8 cellular contexts compared by ENCODE assay signal in the genomic region with DNA sequence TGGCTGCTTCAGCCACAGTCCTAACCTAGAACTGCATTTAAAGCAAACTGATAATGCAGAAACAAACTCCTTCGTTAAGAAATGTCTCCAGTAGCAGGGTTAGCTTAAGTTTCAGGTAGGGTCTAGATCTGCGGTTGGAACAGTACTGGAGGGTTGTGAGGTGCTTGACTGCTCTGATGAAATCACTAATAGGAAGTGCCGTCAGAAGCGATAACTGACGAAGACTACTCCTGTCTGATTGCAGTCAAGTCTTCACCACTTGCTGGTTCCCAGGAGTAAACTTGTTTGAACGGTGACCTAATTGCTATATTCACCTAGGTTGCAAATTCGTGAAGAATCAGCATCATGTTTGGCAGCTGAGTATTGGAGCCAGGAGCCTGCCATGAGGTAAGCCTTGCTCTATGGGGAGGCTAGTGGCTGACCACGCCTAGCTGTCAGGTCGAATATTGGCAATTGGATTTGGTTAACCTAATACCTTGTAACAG. TPM values are rescaled to one million over a fixed set of nuclear protein-coding genes. Genes with fewer than 3 reads are reported as not detected.
DNase-seq lines count a peak whose midpoint lies in the region; ATAC-seq and TF ChIP-seq lines count a peak whose summit lies in the region.

No MANE protein-coding gene starts in this region.

- POLR2A ChIA-PET in Panc1 (lab: Charles Lee), result no interaction called here

- no peak for ATAC-seq in Panc1
- ATAC-seq in natural killer cell treated with Interleukin-12 subunit alpha and Interleukin-12 subunit beta and Interleukin-15 and Interleukin-18, amount 100 ng/mL, for 72 hours, result peak in 1 of 2 donors; percentile 10
- no peak for ATAC-seq in GM19328 (IDR thresholded peaks at IDR 0.05; ENCODE audit: unreplicated experiment)
- no peak for ATAC-seq in HG02970 (IDR thresholded peaks at IDR 0.05; ENCODE audit: low FRiP score, unreplicated experiment)

- peaks cover 44% of the 10 kb centered on the region for H3K79me2 ChIP-seq in GM23248 (ENCODE audit: insufficient read depth)

- WGBS in GM23248 (ENCODE audit: low coverage in 1 of 2, low lambda C conversion rate in 2 of 2, missing lambda C conversion rate in 2 of 2), 2 experiments, result 8 to 11% methylated on average over 9 of the region's 9 CpGs

- peak overlapping the region; percentile 96 for H3K4me2 ChIP-seq in GM23248 (ENCODE audit: unreplicated experiment)

- H3K9me3 ChIP-seq in GM23248 (ENCODE audit: low read depth) (no peaks in the 10 kb centered on the region), Panc1 (ENCODE audit: control insufficient read depth, insufficient read depth, low read depth, low read length) (no peaks in the 10 kb centered on the region), duodenal mucosa (ENCODE audit: control insufficient read depth in 1 of 2, low read length in 2 of 2) (no peaks in the 10 kb centered on the region)

- DNase-seq in GM23248, result peak; percentile 37
- no peak for DNase-seq in Panc1 (ENCODE audit: low read depth, low spot score)
- no peak for DNase-seq in natural killer cell treated with Interleukin-12 subunit alpha and Interleukin-12 subunit beta and Interleukin-15 and Interleukin-18, amount 100 ng/mL, for 72 hours (ENCODE audit: low spot score)
- DNase-seq in HPDE6-E6E7 (ENCODE audit: extremely low spot score), result no peak
- no peak for DNase-seq in NCI-H2029 (lab: John Stamatoyannopoulos, UW)

- peak overlapping the region; percentile 95 to 97 for H3K27ac Mint-ChIP-seq in natural killer cell treated with Interleukin-12 subunit alpha and Interleukin-12 subunit beta and Interleukin-15 and Interleukin-18, amount 100 ng/mL, for 72 hours

- intact Hi-C loops in Panc1 (cut with micrococcal nuclease; ENCODE audit: unreplicated experiment), result loop anchor here (10.0 kb wide), 1 partner anchor 55 kb away; the partner anchor contains the start of gene UBB

- in situ Hi-C loops in GM23248 (cut with MboI) (no loop called here), Panc1 (cut with HindIII; ENCODE audit: low pct_unique_long_range_greater_than_20kb, low sequenced_read_pairs) (no loop called here)

- H3K9me3 Mint-ChIP-seq in natural killer cell treated with Interleukin-12 subunit alpha and Interleukin-12 subunit beta and Interleukin-15 and Interleukin-18, amount 100 ng/mL, for 72 hours, result no peaks in the 10 kb centered on the region

- H4K20me1 ChIP-seq in GM23248 (ENCODE audit: insufficient read depth), result no peaks in the 10 kb centered on the region

- peak overlapping the region; percentile 94 for H3K4me3 Mint-ChIP-seq in natural killer cell treated with Interleukin-12 subunit alpha and Interleukin-12 subunit beta and Interleukin-15 and Interleukin-18, amount 100 ng/mL, for 72 hours

- peaks cover 57 to 58% of the 10 kb centered on the region in 2 donors for H3K4me1 Mint-ChIP-seq in natural killer cell treated with Interleukin-12 subunit alpha and Interleukin-12 subunit beta and Interleukin-15 and Interleukin-18, amount 100 ng/mL, for 72 hours (ENCODE audit: low read depth in 2 of 2)

- H3K9me2 ChIP-seq in GM23248 (ENCODE audit: insufficient read depth), result no peaks in the 10 kb centered on the region

- peaks cover 29% of the 10 kb centered on the region for H3K36me3 Mint-ChIP-seq in natural killer cell treated with Interleukin-12 subunit alpha and Interleukin-12 subunit beta and Interleukin-15 and Interleukin-18, amount 100 ng/mL, for 72 hours

- no TSS peak for BruUV-seq in Panc1 (replicated peaks; lab: Mats Ljungman, UMichigan)

- H2AFZ ChIP-seq in GM23248, result no peak overlapping the region

- peaks cover 29% of the 10 kb centered on the region for H3K4me1 ChIP-seq in GM23248 (ENCODE audit: insufficient read depth)
- H3K4me1 ChIP-seq in Panc1 (ENCODE audit: control insufficient read depth, insufficient read depth, low read length), result peaks cover 31% of the 10 kb centered on the region
- H3K4me1 ChIP-seq in duodenal mucosa (ENCODE audit: control insufficient read depth in 1 of 2, insufficient read depth in 2 of 2, low read length in 2 of 2), result peaks cover 34 to 40% of the 10 kb centered on the region in 2 donors

- peaks cover 43% of the 10 kb centered on the region for H3F3A ChIP-seq in GM23248 (ENCODE audit: insufficient read depth)

- H3K27ac ChIP-seq in GM23248 (peak overlapping the region; percentile 66), Panc1 (ENCODE audit: low read length) (peak overlapping the region; percentile 97), duodenal mucosa (ENCODE audit: low read depth, low read length) (peak overlapping the region; percentile 86)

- H3K4me3 ChIP-seq in GM23248 (peak overlapping the region; percentile 99), Panc1 (ENCODE audit: low read depth in 2 of 2, low read length in 2 of 2) (peak overlapping the region; percentile 98 to 99), duodenal mucosa (ENCODE audit: low read depth in 1 of 2, low read length in 2 of 2) (peak overlapping the region; percentile 75 to 95)

- TF ChIP-seq CTCF in Panc1 (IDR thresholded peaks at IDR 0.05), result no peak

- no peaks in the 10 kb centered on the region for H3K27me3 Mint-ChIP-seq in natural killer cell treated with Interleukin-12 subunit alpha and Interleukin-12 subunit beta and Interleukin-15 and Interleukin-18, amount 100 ng/mL, for 72 hours

- peak overlapping the region; percentile 94 for H3K9ac ChIP-seq in GM23248
- peak overlapping the region; percentile 69 to 97 for H3K9ac ChIP-seq in duodenal mucosa (ENCODE audit: low read depth in 1 of 2, low read length in 2 of 2)

- no peaks in the 10 kb centered on the region for H3K27me3 ChIP-seq in GM23248 (replicated peaks; ENCODE audit: insufficient read depth)
- no peaks in the 10 kb centered on the region for H3K27me3 ChIP-seq in Panc1 (ENCODE audit: control insufficient read depth, insufficient read depth, low read length)
- H3K27me3 ChIP-seq in duodenal mucosa (ENCODE audit: control insufficient read depth in 1 of 2, insufficient read depth in 2 of 2, low read length in 2 of 2), result no peaks in the 10 kb centered on the region

- H3K36me3 ChIP-seq in GM23248 (ENCODE audit: low read depth) (peaks cover 32% of the 10 kb centered on the region), Panc1 (ENCODE audit: control insufficient read depth, insufficient read depth, low read length) (peaks cover 27% of the 10 kb centered on the region), duodenal mucosa (ENCODE audit: control insufficient read depth in 1 of 2, insufficient read depth in 2 of 2, low read length in 2 of 2) (peaks cover 29 to 39% of the 10 kb centered on the region in 2 donors)

- CTCF ChIA-PET in Panc1 (lab: Charles Lee), result no interaction called here

RNA-seq across cellular contexts. Expression of gene TRPV2, which starts 24.5 kb away (rescaled TPM):
- total RNA-seq in GM23248 (2014; rRNA removed; shearing (Covaris generic)), result 23.9 and 25.8 TPM in 2 replicates
- 19.5 and 19.6 TPM in 2 replicates for polyA plus RNA-seq in GM23248 (2016; fragmentation: Nextera tagmentation; extraction: Ambion mirVana)
- total RNA-seq in Panc1 (2021; ENCODE audit: unreplicated experiment), result 34.9 TPM
- polyA plus RNA-seq in Panc1 (2012; ENCODE audit: insufficient read length), result 50.8 TPM
- total RNA-seq in natural killer cell treated with Interleukin-12 subunit alpha and Interleukin-12 subunit beta and Interleukin-15 and Interleukin-18, amount 100 ng/mL, for 72 hours, result 100 to 1,000 TPM in 1 of 2 donors, 10 to 100 TPM in 1; 83.8 to 125 TPM

RNA-seq across cellular contexts. Expression of gene LRRC75A, which starts 52.1 kb away (rescaled TPM):
- 0.13 and 0.22 TPM in 2 replicates for total RNA-seq in GM23248 (2014; rRNA removed; shearing (Covaris generic))
- 0.15 and 0.54 TPM in 2 replicates for polyA plus RNA-seq in GM23248 (2016; fragmentation: Nextera tagmentation; extraction: Ambion mirVana)
- total RNA-seq in Panc1 (2021; ENCODE audit: unreplicated experiment), result 1.2 TPM
- 1.3 TPM for polyA plus RNA-seq in Panc1 (2012; ENCODE audit: insufficient read length)
- 1 to 10 TPM; 1.9 to 2.6 TPM for total RNA-seq in natural killer cell treated with Interleukin-12 subunit alpha and Interleukin-12 subunit beta and Interleukin-15 and Interleukin-18, amount 100 ng/mL, for 72 hours

RNA-seq across cellular contexts. Expression of gene UBB, which starts 59.0 kb away (rescaled TPM):
- 586 and 786 TPM in 2 replicates for total RNA-seq in GM23248 (2014; rRNA removed; shearing (Covaris generic))
- 1,286 and 1,305 TPM in 2 replicates for polyA plus RNA-seq in GM23248 (2016; fragmentation: Nextera tagmentation; extraction: Ambion mirVana)
- total RNA-seq in Panc1 (2021; ENCODE audit: unreplicated experiment), result 1,654 TPM
- polyA plus RNA-seq in Panc1 (2012; ENCODE audit: insufficient read length), result 2,068 TPM
- total RNA-seq in natural killer cell treated with Interleukin-12 subunit alpha and Interleukin-12 subunit beta and Interleukin-15 and Interleukin-18, amount 100 ng/mL, for 72 hours, result 1,000 to 10,000 TPM; 1,085 to 1,889 TPM
